Comparison of ENCODE assay signal across 9 cellular contexts in genomic region chr7:44981035-44981706, GRCh38. TPM values are rescaled to one million over a fixed set of nuclear protein-coding genes. Genes with fewer than 3 reads are reported as not detected.
DNase-seq lines count a peak whose midpoint lies in the region; ATAC-seq lines count a peak whose summit lies in the region.
"Had no signal": no experiment of that assay in that cellular context is flagged by ENCODE, and none has a peak within 500 bp of the region (broad histone marks: within the 10 kb centered on the region; RNA-seq: fewer than 3 reads in every experiment).

No MANE protein-coding gene starts in this region.

- peak overlapping the region; percentile 66 for H3K27ac ChIP-seq in skeletal muscle tissue (ENCODE audit: low read depth, low read length)

- DNase-seq in activated T-cell treated with anti-CD3 and anti-CD28 coated beads, Interleukin-2, amount 50 U/mL, for 72 hours: peak; percentile 62 to 65
- DNase-seq in putamen (ENCODE audit: low spot score) (no peak), HAP-1 (ENCODE audit: low spot score in 2 of 2) (no peak), pons (ENCODE audit: low spot score) (no peak)
- DNase-seq: mucosa of descending colon had no signal

- H3K4me3 Mint-ChIP-seq in activated T-cell treated with anti-CD3 and anti-CD28 coated beads, Interleukin-2, amount 50 U/mL, for 72 hours: peak overlapping the region; percentile 99 to 100

- no peaks in the 10 kb centered on the region for H3K9me3 Mint-ChIP-seq in activated T-cell treated with anti-CD3 and anti-CD28 coated beads, Interleukin-2, amount 50 U/mL, for 72 hours

- H3K4me3 ChIP-seq in skeletal muscle tissue (ENCODE audit: low read length in 3 of 3) (no peak overlapping the region), HAP-1 (no peak overlapping the region)
- H3K4me3 ChIP-seq: mucosa of descending colon had no signal

- H3K9ac ChIP-seq in skeletal muscle tissue (ENCODE audit: low read depth in 1 of 3, low read length in 3 of 3): peak overlapping the region in 1 of 3 donors; percentile 20

- H3K9me3 ChIP-seq in skeletal muscle tissue (ENCODE audit: control insufficient read depth in 3 of 3, low read length in 3 of 3): no peaks in the 10 kb centered on the region
- H3K9me3 ChIP-seq in HAP-1: no peaks in the 10 kb centered on the region
- H3K9me3 ChIP-seq: mucosa of descending colon had no signal

- in situ Hi-C loops in HAP-1 (cut with MboI; ENCODE audit: low sequenced_read_pairs): no loop called here

- H3K36me3 ChIP-seq in skeletal muscle tissue (ENCODE audit: control insufficient read depth in 3 of 3, insufficient read depth in 3 of 3, low read length in 3 of 3) (peaks cover 32 to 42% (median 40%) of the 10 kb centered on the region in 3 donors), HAP-1 (replicated peaks) (peaks cover 55% of the 10 kb centered on the region)

- ATAC-seq in GM18511 (IDR thresholded peaks at IDR 0.05; ENCODE audit: unreplicated experiment): peak; percentile 2
- peak; percentile 3 for ATAC-seq in HG02943 (IDR thresholded peaks at IDR 0.05; ENCODE audit: low read depth, unreplicated experiment)
- peak; percentile 3 for ATAC-seq in activated T-cell treated with anti-CD3 and anti-CD28 coated beads, Interleukin-2, amount 50 U/mL, for 72 hours (replicated peaks in 1 of 2)
- ATAC-seq in HG03159 (IDR thresholded peaks at IDR 0.05; ENCODE audit: unreplicated experiment): no peak
- ATAC-seq: mucosa of descending colon had no signal

- peaks cover 50 to 66% of the 10 kb centered on the region in 2 donors for H3K36me3 Mint-ChIP-seq in activated T-cell treated with anti-CD3 and anti-CD28 coated beads, Interleukin-2, amount 50 U/mL, for 72 hours (ENCODE audit: insufficient read depth in 2 of 2)

- H3K27me3 Mint-ChIP-seq in activated T-cell treated with anti-CD3 and anti-CD28 coated beads, Interleukin-2, amount 50 U/mL, for 72 hours (ENCODE audit: low read depth): no peaks in the 10 kb centered on the region

- H3K27me3 ChIP-seq in skeletal muscle tissue (ENCODE audit: control insufficient read depth in 3 of 3, insufficient read depth in 3 of 3, low read length in 3 of 3): no peaks in the 10 kb centered on the region
- H3K27me3 ChIP-seq in HAP-1 (ENCODE audit: low read depth): no peaks in the 10 kb centered on the region

- peak overlapping the region; percentile 94 for H3K27ac Mint-ChIP-seq in activated T-cell treated with anti-CD3 and anti-CD28 coated beads, Interleukin-2, amount 50 U/mL, for 72 hours

- H3K4me1 Mint-ChIP-seq in activated T-cell treated with anti-CD3 and anti-CD28 coated beads, Interleukin-2, amount 50 U/mL, for 72 hours (ENCODE audit: low read depth): peaks cover 71% of the 10 kb centered on the region

- peaks cover 11 to 46% (median 24%) of the 10 kb centered on the region in 3 donors for H3K4me1 ChIP-seq in skeletal muscle tissue (ENCODE audit: control insufficient read depth in 3 of 3, insufficient read depth in 3 of 3, low read length in 3 of 3)
- peaks cover 9% of the 10 kb centered on the region; the same call in 1 of the 2 replicates for H3K4me1 ChIP-seq in HAP-1

RNA-seq across cellular contexts. Expression of gene MYO1G, which starts 2.4 kb away (rescaled TPM):
- total RNA-seq in activated T-cell treated with anti-CD3 and anti-CD28 coated beads, Interleukin-2, amount 50 U/mL, for 72 hours: 100 to 1,000 TPM; 595 to 606 TPM
- 1.6 TPM for total RNA-seq in skeletal muscle tissue

RNA-seq across cellular contexts. Expression of gene CCM2, which starts 18.8 kb away (rescaled TPM):
- total RNA-seq in activated T-cell treated with anti-CD3 and anti-CD28 coated beads, Interleukin-2, amount 50 U/mL, for 72 hours: 100 to 1,000 TPM in 1 of 2 donors, 10 to 100 TPM in 1; 94.2 to 109 TPM
- 28.7 TPM for total RNA-seq in skeletal muscle tissue

Comparison
In these comparisons a context has a peak if more than half of its experiments do, and no peak if none do; other contexts are left out.
1. DNase-seq: peak in activated T-cell treated with anti-CD3 and anti-CD28 coated beads, Interleukin-2, amount 50 U/mL, for 72 hours (2 of 2); none in putamen (single experiment), HAP-1 (0 of 2) and pons (single experiment).
2. RNA of gene MYO1G, which starts 2.4 kb away (total RNA-seq): 595 to 606 TPM in activated T-cell treated with anti-CD3 and anti-CD28 coated beads, Interleukin-2, amount 50 U/mL, for 72 hours; 1.6 TPM in skeletal muscle tissue (single experiment); every median in the first group is over 100 times any median in the second.